33 cellular contexts compared by ENCODE assay signal in genomic region chr4:91830681-91831395, GRCh38.
"Had no signal": no experiment of that assay in that cellular context is flagged by ENCODE, and none has a peak within 500 bp of the region (broad histone marks: within the 10 kb centered on the region; RNA-seq: fewer than 3 reads in every experiment).

No MANE protein-coding gene starts in this region.

- H3K27me3 ChIP-seq: ascending aorta, body of pancreas, breast epithelium, Peyer's patch, SJSA1 had no signal

- FAIRE-seq: TTC549 had no signal

- H3K27ac Mint-ChIP-seq: activated CD4-positive, alpha-beta memory T cell treated with anti-CD3 and anti-CD28 coated beads for 36 hours; activated CD4-positive, alpha-beta T cell treated with anti-CD3 and anti-CD28 coated beads for 36 hours; activated naive CD4-positive, alpha-beta T cell treated with anti-CD3 and anti-CD28 coated beads, Interleukin-2, amount 10 ng/mL, durations not matched to agents 7 days and 5 days; activated naive CD8-positive, alpha-beta T cell; activated naive CD8-positive, alpha-beta T cell treated with anti-CD3 and anti-CD28 coated beads, Interleukin-2, amount 50 U/mL, for 24 hours; activated T-helper 1 cell treated with anti-CD3 and anti-CD28 coated beads, Interleukin-12 subunit alpha, Interleukin-12 subunit beta, Interleukin-2, Interleukin-4 antibody, amounts not matched to agents 30 ng/mL and 10 ng/mL and 1 ng/mL, durations not matched to agents 14 hours and 24 hours and 36 hours; T-helper 1 cell treated with Interleukin-12 subunit alpha and Interleukin-12 subunit beta and Interleukin-4 antibody, amounts not matched to agents 30 μg/mL and 1 μg/mL, for 36 hours; T-helper 2 cell treated with Interferon-gamma antibody and Interleukin-4, amounts not matched to agents 5 μg/mL and 100 μg/mL, for 36 hours had no signal

- H3K9me3 ChIP-seq: SJSA1 had no signal

- H3K36me3 ChIP-seq: ascending aorta, breast epithelium, Peyer's patch, SJSA1 had no signal

- H3K27ac ChIP-seq: ascending aorta, body of pancreas, breast epithelium, Peyer's patch, SJSA1 had no signal

- H3K36me3 Mint-ChIP-seq: activated CD4-positive, alpha-beta memory T cell treated with anti-CD3 and anti-CD28 coated beads for 36 hours; activated naive CD4-positive, alpha-beta T cell treated with anti-CD3 and anti-CD28 coated beads, Interleukin-2, amount 10 ng/mL, durations not matched to agents 7 days and 5 days; activated naive CD8-positive, alpha-beta T cell had no signal

- H3K27me3 Mint-ChIP-seq: activated CD4-positive, alpha-beta memory T cell treated with anti-CD3 and anti-CD28 coated beads for 36 hours; activated CD4-positive, alpha-beta T cell treated with anti-CD3 and anti-CD28 coated beads for 36 hours; activated naive CD4-positive, alpha-beta T cell treated with anti-CD3 and anti-CD28 coated beads, Interleukin-2, amount 10 ng/mL, durations not matched to agents 7 days and 5 days; activated naive CD8-positive, alpha-beta T cell; activated naive CD8-positive, alpha-beta T cell treated with anti-CD3 and anti-CD28 coated beads, Interleukin-2, amount 50 U/mL, for 24 hours had no signal

- H3K4me1 ChIP-seq: ascending aorta, body of pancreas, breast epithelium, Peyer's patch, SJSA1 had no signal

- H3K9me2 ChIP-seq: SK-N-SH had no signal

- H3K4me3 Mint-ChIP-seq: activated CD4-positive, alpha-beta memory T cell treated with anti-CD3 and anti-CD28 coated beads for 36 hours; activated CD4-positive, alpha-beta T cell treated with anti-CD3 and anti-CD28 coated beads for 36 hours; activated naive CD4-positive, alpha-beta T cell treated with anti-CD3 and anti-CD28 coated beads, Interleukin-2, amount 10 ng/mL, durations not matched to agents 7 days and 5 days; activated naive CD8-positive, alpha-beta T cell; activated naive CD8-positive, alpha-beta T cell treated with anti-CD3 and anti-CD28 coated beads, Interleukin-2, amount 50 U/mL, for 24 hours; activated T-cell treated with anti-CD3 and anti-CD28 coated beads, Interleukin-2, amount 50 U/mL, for 4 hours; activated T-helper 1 cell treated with anti-CD3 and anti-CD28 coated beads, Interleukin-12 subunit alpha, Interleukin-12 subunit beta, Interleukin-2, Interleukin-4 antibody, amounts not matched to agents 30 ng/mL and 10 ng/mL and 1 ng/mL, durations not matched to agents 14 hours and 24 hours and 36 hours; T-helper 1 cell treated with Interleukin-12 subunit alpha and Interleukin-12 subunit beta and Interleukin-4 antibody, amounts not matched to agents 30 μg/mL and 1 μg/mL, for 36 hours; T-helper 2 cell treated with Interferon-gamma antibody and Interleukin-4, amounts not matched to agents 5 μg/mL and 100 μg/mL, for 36 hours had no signal

- ATAC-seq: activated CD4-positive, alpha-beta T cell treated with anti-CD3 and anti-CD28 coated beads for 36 hours; activated CD4-positive, CD25-positive, alpha-beta regulatory T cell treated with anti-CD3 and anti-CD28 coated beads, Interleukin-2, amount 50 U/mL, for 24 hours; activated naive CD8-positive, alpha-beta T cell treated with anti-CD3 and anti-CD28 coated beads, Interleukin-2, amount 50 U/mL, for 24 hours; activated T-cell treated with anti-CD3 and anti-CD28 coated beads, Interleukin-2, amount 50 U/mL, for 4 hours; body of pancreas; PC-3 had no signal

- DNase-seq: activated CD4-positive, alpha-beta memory T cell treated with anti-CD3 and anti-CD28 coated beads for 36 hours; activated CD4-positive, alpha-beta T cell treated with anti-CD3 and anti-CD28 coated beads for 36 hours; activated CD4-positive, alpha-beta T cell treated with anti-CD3 and anti-CD28 coated beads, Interleukin-2, amount 50 U/mL, for 1 hour; activated CD8-positive, alpha-beta memory T cell treated with anti-CD3 and anti-CD28 coated beads, Interleukin-2, amount 50 U/mL, for 4 hours; activated naive CD4-positive, alpha-beta T cell treated with anti-CD3 and anti-CD28 coated beads, Interleukin-2, amount 10 ng/mL, durations not matched to agents 7 days and 5 days; activated naive CD8-positive, alpha-beta T cell treated with anti-CD3 and anti-CD28 coated beads, Interleukin-2, amount 50 U/mL, for 24 hours; activated T-cell treated with anti-CD3 and anti-CD28 coated beads for 4 hours; activated T-cell treated with anti-CD3 and anti-CD28 coated beads, Interleukin-2, amount 50 U/mL, for 4 hours; amniotic stem cell; body of pancreas; Karpas-422; KBM-7; NCI-H1105; NCI-H1417 treated with DMSO at 0.1 percent for 48 hours; NCI-H187 treated with DMSO at 0.1 percent for 48 hours; NCI-H2081 treated with DMSO at 0.1 percent for 48 hours; NCI-H345; NCI-H524 treated with DMSO at 0.1 percent for 48 hours; NK-92 treated with Interleukin-12 subunit alpha and Interleukin-12 subunit beta, amount 100 ng/mL, for 24 hours; PC-3; Peyer's patch; RPMI8226; SHP77 treated with DMSO at 0.1 percent for 48 hours; SK-N-SH had no signal

- H3K4me1 Mint-ChIP-seq: activated CD4-positive, alpha-beta T cell treated with anti-CD3 and anti-CD28 coated beads for 36 hours; activated naive CD4-positive, alpha-beta T cell treated with anti-CD3 and anti-CD28 coated beads, Interleukin-2, amount 10 ng/mL, durations not matched to agents 7 days and 5 days; activated naive CD8-positive, alpha-beta T cell treated with anti-CD3 and anti-CD28 coated beads, Interleukin-2, amount 50 U/mL, for 24 hours had no signal

- H3K4me2 ChIP-seq: SK-N-SH had no signal

- H3K9ac ChIP-seq: SK-N-SH had no signal

- H3K4me3 ChIP-seq: ascending aorta, body of pancreas, breast epithelium, Peyer's patch, SJSA1 had no signal
